Comparison of ENCODE assay signal across 13 cellular contexts in the genomic region with DNA sequence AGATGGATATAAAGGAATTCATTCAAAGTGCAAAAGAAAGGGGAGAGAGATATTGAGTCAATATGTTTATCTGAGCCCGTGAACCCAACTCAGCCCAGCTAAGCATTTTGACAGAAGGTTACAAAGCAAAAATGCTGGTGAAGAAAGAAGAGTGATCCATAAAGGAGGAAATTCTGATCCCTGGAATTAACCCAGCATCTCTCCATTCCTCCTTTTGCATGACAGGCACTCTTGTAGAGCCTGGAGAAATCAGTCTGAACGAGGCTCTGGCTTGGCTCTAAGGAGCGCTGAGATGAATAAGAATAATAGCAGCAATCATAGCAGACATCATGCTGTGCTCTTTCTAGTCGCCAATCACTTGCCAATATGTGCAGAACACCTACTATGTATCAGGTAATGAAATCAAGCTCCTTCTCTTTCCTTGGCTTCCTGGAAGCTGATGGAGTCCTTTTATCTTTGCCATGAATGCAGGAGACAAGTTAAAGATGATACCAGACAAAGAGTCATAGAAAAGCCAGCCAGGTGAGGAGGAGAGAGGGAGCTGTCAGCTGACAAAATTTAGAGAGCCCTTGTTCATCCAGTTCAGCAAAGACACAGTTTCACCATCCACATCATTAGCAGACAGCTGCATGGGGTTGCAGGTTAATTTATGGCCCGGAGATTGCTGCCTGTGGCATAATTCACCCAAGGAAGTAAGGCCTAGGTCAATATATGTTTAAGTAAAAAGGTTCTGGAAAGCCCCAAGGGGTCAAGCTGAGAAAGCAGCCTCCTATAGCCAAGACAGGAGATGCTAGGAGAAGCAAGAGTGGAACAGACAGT.
A peak's percentile ranks its signal among the peaks of the same experiment; 100 is the strongest.
DNase-seq lines count a peak whose midpoint lies in the region; TF ChIP-seq lines count a peak whose summit lies in the region.
"Had no signal": no experiment of that assay in that cellular context is flagged by ENCODE, and none has a peak within 500 bp of the region (broad histone marks: within the 10 kb centered on the region; RNA-seq: fewer than 3 reads in every experiment).

No MANE protein-coding gene starts in this region.

- H3K4me3 ChIP-seq in ovary (no peak overlapping the region), brain microvascular endothelial cell (ENCODE audit: low read depth, low read length) (no peak overlapping the region)
- H3K4me3 ChIP-seq: PC-9 had no signal

- WGBS in ovary, 3 donors = 81 to 86% (median 83%) methylated on average over 5 of the region's 5 CpGs

- no peak overlapping the region for H3K4me3 Mint-ChIP-seq in nephron progenitor cell

- intact Hi-C loops in ovary (cut with DNase I) = no loop called here

- peak; percentile 46 for DNase-seq in DMS153 treated with DMSO at 0.1 percent for 48 hours (lab: John Stamatoyannopoulos, UW; ENCODE audit: unreplicated experiment)
- DNase-seq in NCI-H128 (lab: John Stamatoyannopoulos, UW; ENCODE audit: unreplicated experiment) = peak; percentile 51
- peak; percentile 35 for DNase-seq in NCI-H345 treated with DMSO at 0.1 percent for 48 hours (lab: John Stamatoyannopoulos, UW; ENCODE audit: unreplicated experiment)
- peak; percentile 9 for DNase-seq in nephron progenitor cell
- no peak for DNase-seq in ovary
- no peak for DNase-seq in NCI-H2081 treated with DMSO at 0.1 percent for 48 hours (lab: John Stamatoyannopoulos, UW)
- no peak for DNase-seq in brain microvascular endothelial cell
- DNase-seq: NCI-H2107, NCI-H524, PC-9, SW 1271 had no signal

- H3K36me3 ChIP-seq in ovary = no peaks in the 10 kb centered on the region
- no peaks in the 10 kb centered on the region for H3K36me3 ChIP-seq in brain microvascular endothelial cell (replicated peaks)

- no peaks in the 10 kb centered on the region for H3K9me3 Mint-ChIP-seq in nephron progenitor cell

- no peaks in the 10 kb centered on the region for H3K36me3 Mint-ChIP-seq in nephron progenitor cell (ENCODE audit: low read depth)

- H3K27ac ChIP-seq in ovary (no peak overlapping the region), brain microvascular endothelial cell (no peak overlapping the region)
- H3K27ac ChIP-seq: C4-2B, KMS-11, PC-9 had no signal

- TF ChIP-seq POLR2A in ovary (IDR thresholded peaks at IDR 0.05) = no peak

- TF ChIP-seq CTCF in nephron progenitor cell (IDR thresholded peaks at IDR 0.05) (no peak), ovary (IDR thresholded peaks at IDR 0.05) (no peak), brain microvascular endothelial cell (IDR thresholded peaks at IDR 0.05; ENCODE audit: low read depth, low read length, missing control alignments) (no peak)

- H3K27me3 Mint-ChIP-seq in nephron progenitor cell (ENCODE audit: low read depth, poor library complexity) = peaks cover 3% of the 10 kb centered on the region

- no peaks in the 10 kb centered on the region for H3K9me3 ChIP-seq in ovary

- in situ Hi-C loops in brain microvascular endothelial cell (cut with HindIII; ENCODE audit: low pct_ligation_motif_present, low sequenced_read_pairs) = loop anchor here (25.0 kb wide), 1 partner anchor 473 kb away; a partner anchor contains a TSS

- no peak for TF ChIP-seq EP300 in ovary (IDR thresholded peaks at IDR 0.05)

- no peaks in the 10 kb centered on the region for H3K27me3 ChIP-seq in ovary
- H3K27me3 ChIP-seq in brain microvascular endothelial cell (replicated peaks) = no peaks in the 10 kb centered on the region

- no peaks in the 10 kb centered on the region for H3K4me1 ChIP-seq in ovary (ENCODE audit: insufficient read depth)

- peaks cover 39% of the 10 kb centered on the region for H3K4me1 Mint-ChIP-seq in nephron progenitor cell

- no peak overlapping the region for H3K27ac Mint-ChIP-seq in nephron progenitor cell

Comparison
In these comparisons a context has a peak if more than half of its experiments do, and no peak if none do; other contexts are left out.
1. DNase-seq: peak in DMS153 treated with DMSO at 0.1 percent for 48 hours (single experiment), NCI-H128 (single experiment), NCI-H345 treated with DMSO at 0.1 percent for 48 hours (single experiment) and nephron progenitor cell (single experiment); none in ovary (0 of 5), NCI-H2081 treated with DMSO at 0.1 percent for 48 hours (single experiment) and brain microvascular endothelial cell (single experiment).